Comparison of ENCODE assay signal across 13 cellular contexts in the genomic region with DNA sequence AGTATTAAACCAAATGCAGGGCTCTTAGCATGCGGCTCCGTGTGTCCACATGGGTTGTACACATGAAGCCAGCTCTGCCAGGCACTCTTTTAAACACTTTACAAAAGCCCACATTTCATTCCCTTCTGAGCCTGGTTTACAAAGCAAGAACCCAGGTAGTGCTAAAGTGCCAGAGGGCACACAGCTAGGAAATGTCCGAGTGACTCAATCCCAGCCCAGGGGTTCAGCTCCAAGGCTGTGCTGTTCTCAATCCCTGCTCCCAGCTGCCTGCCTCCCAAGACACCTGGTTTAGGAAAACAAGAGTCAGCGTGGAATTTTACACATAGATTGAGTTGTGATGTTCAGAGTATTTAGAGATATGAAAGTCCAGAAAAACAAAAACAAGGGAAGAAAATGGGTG. TPM values are rescaled to one million over a fixed set of nuclear protein-coding genes. Genes with fewer than 3 reads are reported as not detected.
"Had no signal": no experiment of that assay in that cellular context is flagged by ENCODE, and none has a peak within 500 bp of the region (broad histone marks: within the 10 kb centered on the region; RNA-seq: fewer than 3 reads in every experiment).

No MANE protein-coding gene starts in this region.

- H3K36me3 Mint-ChIP-seq: activated naive CD4-positive, alpha-beta T cell treated with anti-CD3 and anti-CD28 coated beads, Interleukin-2, amount 10 ng/mL, durations not matched to agents 7 days and 5 days; mesothelial cell of epicardium; type B pancreatic cell had no signal

- H3K4me3 ChIP-seq: right lobe of liver, suprapubic skin had no signal

- H3K4me1 Mint-ChIP-seq: mesothelial cell of epicardium had no signal

- ATAC-seq: right lobe of liver had no signal

- H3K27ac Mint-ChIP-seq: activated naive CD4-positive, alpha-beta T cell treated with anti-CD3 and anti-CD28 coated beads, Interleukin-2, amount 10 ng/mL, durations not matched to agents 7 days and 5 days; activated T-helper 2 cell treated with anti-CD3 and anti-CD28 coated beads, Interferon-gamma antibody, Interleukin-2, Interleukin-4, amounts not matched to agents 10 μg/mL and 5 μg/mL and 100 μg/mL, durations not matched to agents 14 hours and 24 hours and 36 hours; mesothelial cell of epicardium; nephron progenitor cell; stimulated activated naive CD8-positive, alpha-beta T cell treated with anti-CD3 and anti-CD28 coated beads, Interleukin-15, Interleukin-2, amounts not matched to agents 100 ng/mL and 50 ng/mL, for 24 hours; type B pancreatic cell had no signal

- DNase-seq: activated CD4-positive, alpha-beta T cell treated with anti-CD3 and anti-CD28 coated beads, Interleukin-2, amount 50 U/mL, for 4 hours; activated naive CD4-positive, alpha-beta T cell treated with anti-CD3 and anti-CD28 coated beads, Interleukin-2, amount 10 ng/mL, durations not matched to agents 7 days and 5 days; kidney glomerular epithelial cell; nephron progenitor cell had no signal

- H3K4me1 ChIP-seq: right lobe of liver had no signal

- H3K9me3 ChIP-seq: right lobe of liver, suprapubic skin had no signal

- H3K4me3 Mint-ChIP-seq: activated naive CD4-positive, alpha-beta T cell treated with anti-CD3 and anti-CD28 coated beads, Interleukin-2, amount 10 ng/mL, durations not matched to agents 7 days and 5 days; mesothelial cell of epicardium; nephron progenitor cell; stimulated activated naive CD8-positive, alpha-beta T cell treated with anti-CD3 and anti-CD28 coated beads, Interleukin-15, Interleukin-2, amounts not matched to agents 100 ng/mL and 50 ng/mL, for 24 hours; type B pancreatic cell had no signal

- H3K9me3 Mint-ChIP-seq: activated naive CD4-positive, alpha-beta T cell treated with anti-CD3 and anti-CD28 coated beads, Interleukin-2, amount 10 ng/mL, durations not matched to agents 7 days and 5 days; activated T-helper 2 cell treated with anti-CD3 and anti-CD28 coated beads, Interferon-gamma antibody, Interleukin-2, Interleukin-4, amounts not matched to agents 10 μg/mL and 5 μg/mL and 100 μg/mL, durations not matched to agents 14 hours and 24 hours and 36 hours; mesothelial cell of epicardium; nephron progenitor cell; stimulated activated naive CD8-positive, alpha-beta T cell treated with anti-CD3 and anti-CD28 coated beads, Interleukin-15, Interleukin-2, amounts not matched to agents 100 ng/mL and 50 ng/mL, for 24 hours; type B pancreatic cell had no signal

- H3K27ac ChIP-seq: right lobe of liver, suprapubic skin had no signal

- H3K36me3 ChIP-seq: right lobe of liver, suprapubic skin had no signal

RNA-seq across cellular contexts. Expression of a gene that starts 13.8 kb away (rescaled TPM):
- total RNA-seq: activated T-helper 2 cell treated with anti-CD3 and anti-CD28 coated beads, Interferon-gamma antibody, Interleukin-2, Interleukin-4, amounts not matched to agents 10 μg/mL and 5 μg/mL and 100 μg/mL, durations not matched to agents 14 hours and 24 hours and 36 hours; esophagus mucosa; mesothelial cell of epicardium; omental fat pad; pulmonary artery endothelial cell; right lobe of liver; suprapubic skin had no signal
